Comparison of ENCODE assay signal across 2 cellular contexts in the genomic region with DNA sequence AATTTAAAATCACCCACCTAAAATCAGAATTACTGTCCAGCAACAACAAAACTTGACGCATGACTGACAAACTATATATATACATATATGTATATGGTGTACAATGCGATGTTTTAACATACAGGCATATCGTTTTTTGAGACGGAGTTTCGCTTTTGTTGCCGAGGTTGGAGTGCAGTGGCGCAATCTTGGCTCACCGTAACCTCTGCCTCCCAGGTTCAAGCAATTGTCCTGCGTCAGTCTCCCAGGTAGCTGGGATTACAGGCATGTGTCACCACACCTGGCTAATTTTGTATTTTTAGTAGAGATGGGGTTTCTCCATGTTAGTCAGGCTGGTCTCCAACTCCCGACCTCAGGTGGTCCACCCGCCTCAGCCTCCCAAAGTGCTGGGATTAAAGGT. TPM values are rescaled to one million over a fixed set of nuclear protein-coding genes. Genes with fewer than 3 reads are reported as not detected.
"Had no signal": no experiment of that assay in that cellular context is flagged by ENCODE, and none has a peak within 500 bp of the region (broad histone marks: within the 10 kb centered on the region; RNA-seq: fewer than 3 reads in every experiment).

No MANE protein-coding gene starts in this region.

RNA-seq across cellular contexts. Expression of a gene that starts 16.1 kb away (rescaled TPM):
- total RNA-seq: G401, GM12878 had no signal
